ENCODE assay signal across 8 cellular contexts in genomic region chr16:80656731-80657150, GRCh38.
DNase-seq lines count a peak whose midpoint lies in the region; ATAC-seq and TF ChIP-seq lines count a peak whose summit lies in the region.

No MANE protein-coding gene starts in this region.

- H3K9me3 Mint-ChIP-seq in WTC11, result peaks cover 22% of the 10 kb centered on the region
- H3K9me3 Mint-ChIP-seq in naive thymus-derived CD8-positive, alpha-beta T cell, result peaks cover 0 to 25% (median 13%) of the 10 kb centered on the region in 9 donors

- CTCF ChIA-PET in WTC11 (lab: Charles Lee), result no interaction called here

- H3K36me3 ChIP-seq in brain microvascular endothelial cell (replicated peaks), result no peaks in the 10 kb centered on the region

- H3K4me1 Mint-ChIP-seq in WTC11, result 0 out of 2 replicates have a peak, but pooled peaks cover 2% of the 10 kb centered on the region
- H3K4me1 Mint-ChIP-seq in naive thymus-derived CD8-positive, alpha-beta T cell, result peaks cover 6 to 24% (median 21%) of the 10 kb centered on the region in 4 donors

- H3K4me3 ChIP-seq in brain microvascular endothelial cell (ENCODE audit: low read depth, low read length), result no peak overlapping the region

- H3K27me3 Mint-ChIP-seq in WTC11 (ENCODE audit: low read depth), result no peaks in the 10 kb centered on the region
- no peaks in the 10 kb centered on the region for H3K27me3 Mint-ChIP-seq in naive thymus-derived CD8-positive, alpha-beta T cell

- no peak for TF ChIP-seq CTCF in WTC11 (IDR thresholded peaks at IDR 0.05)
- no peak for TF ChIP-seq CTCF in brain microvascular endothelial cell (IDR thresholded peaks at IDR 0.05; ENCODE audit: low read depth, low read length, missing control alignments)

- no peaks in the 10 kb centered on the region for H3K27me3 ChIP-seq in brain microvascular endothelial cell (replicated peaks)

- no peak for DNase-seq in WTC11 (ENCODE audit: low spot score)
- DNase-seq in naive thymus-derived CD8-positive, alpha-beta T cell, result peak in 4 of 10 donors; percentile 1 to 33 (median 12)
- no peak for DNase-seq in RPMI8226
- no peak for DNase-seq in NCI-H226
- no peak for DNase-seq in NOMO-1 treated with DMSO at 0.1 percent for 48 hours (lab: John Stamatoyannopoulos, UW; ENCODE audit: unreplicated experiment)
- no peak for DNase-seq in brain microvascular endothelial cell

- POLR2A ChIA-PET in WTC11 (lab: Charles Lee), result no interaction called here
- POLR2A ChIA-PET in naive thymus-derived CD8-positive, alpha-beta T cell (lab: Charles Lee), result no interaction called here

- ATAC-seq in GM18861 (IDR thresholded peaks at IDR 0.05; ENCODE audit: unreplicated experiment) (peak; percentile 95), HG02763 (IDR thresholded peaks at IDR 0.05; ENCODE audit: unreplicated experiment) (peak; percentile 87), WTC11 (peak; percentile 30; the same call in 1 of the 2 replicates)
- peak; percentile 42 to 47 for ATAC-seq in naive thymus-derived CD8-positive, alpha-beta T cell

- in situ Hi-C loops in brain microvascular endothelial cell (cut with HindIII; ENCODE audit: low pct_ligation_motif_present, low sequenced_read_pairs), result no loop called here

- no peak overlapping the region for H3K4me3 Mint-ChIP-seq in WTC11
- H3K4me3 Mint-ChIP-seq in naive thymus-derived CD8-positive, alpha-beta T cell, result peak overlapping the region; percentile 60 to 88 (median 72)

- H3K27ac Mint-ChIP-seq in WTC11, result no peak overlapping the region
- peak overlapping the region in 9 of 10 donors; percentile 6 to 87 (median 83) for H3K27ac Mint-ChIP-seq in naive thymus-derived CD8-positive, alpha-beta T cell

- H3K36me3 Mint-ChIP-seq in WTC11, result peaks cover 7% of the 10 kb centered on the region; the same call in 1 of the 2 replicates
- H3K36me3 Mint-ChIP-seq in naive thymus-derived CD8-positive, alpha-beta T cell, result peaks cover 0 to 12% (median 12%) of the 10 kb centered on the region in 3 donors

- no peak overlapping the region for H3K27ac ChIP-seq in brain microvascular endothelial cell

TF ChIP-seq in WTC11, 78 proteins besides CTCF, POLR2A, EP300 and RAD21:
- no peak for TF ChIP-seq TEAD4 (CRISPR knock-in tag; IDR thresholded peaks at IDR 0.05)
- TF ChIP-seq SMAD3 (CRISPR knock-in tag; IDR thresholded peaks at IDR 0.05; ENCODE audit: borderline replicate concordance), result no peak
- TF ChIP-seq MAX (CRISPR knock-in tag; IDR thresholded peaks at IDR 0.05), result no peak

Comparison
In these comparisons a context has a peak if more than half of its experiments do, and no peak if none do; other contexts are left out.
1. ATAC-seq: peak in every context shown above with its lines; median percentile 95 in GM18861; 87 in HG02763; 44 in naive thymus-derived CD8-positive, alpha-beta T cell; 30 in WTC11.